8 cellular contexts compared by ENCODE assay signal in the genomic region with DNA sequence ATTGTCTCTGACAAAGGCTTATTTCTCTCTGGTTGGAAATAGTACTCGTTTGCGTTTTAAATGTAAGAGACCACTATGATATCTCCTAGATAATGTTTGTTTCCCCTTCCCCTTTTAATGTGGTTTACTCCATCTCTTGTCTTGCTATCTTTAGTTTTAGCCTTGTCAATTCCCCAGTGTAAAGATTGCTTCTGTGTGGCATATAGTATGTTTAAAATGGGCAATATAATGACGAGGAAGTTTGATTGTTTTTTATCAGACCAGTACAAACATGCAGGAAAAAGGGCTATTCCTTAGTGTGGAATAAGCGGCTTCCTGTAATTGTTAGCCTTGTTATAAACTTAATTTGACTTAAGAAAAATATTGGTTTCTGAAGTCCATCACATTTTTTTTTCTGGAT. TPM values are rescaled to one million over a fixed set of nuclear protein-coding genes. Genes with fewer than 3 reads are reported as not detected.
DNase-seq lines count a peak whose midpoint lies in the region; ATAC-seq and TF ChIP-seq lines count a peak whose summit lies in the region.

No MANE protein-coding gene starts in this region.

- H3K4me1 Mint-ChIP-seq in T-helper 2 cell treated with Interferon-gamma antibody and Interleukin-4, amounts not matched to agents 5 μg/mL and 100 μg/mL, for 36 hours (ENCODE audit: low read depth), result peaks cover 35% of the 10 kb centered on the region
- H3K4me1 Mint-ChIP-seq in activated naive CD8-positive, alpha-beta T cell treated with anti-CD3 and anti-CD28 coated beads, Interleukin-2, amount 10 ng/mL, durations not matched to agents 7 days and 5 days, result peaks cover 36% of the 10 kb centered on the region

- no peak for ATAC-seq in activated naive CD8-positive, alpha-beta T cell treated with anti-CD3 and anti-CD28 coated beads, Interleukin-2, amount 10 ng/mL, durations not matched to agents 7 days and 5 days (ENCODE audit: low read depth)
- no peak for ATAC-seq in GM19455 (IDR thresholded peaks at IDR 0.05; ENCODE audit: unreplicated experiment)
- no peak for ATAC-seq in HG03520 (IDR thresholded peaks at IDR 0.05; ENCODE audit: unreplicated experiment)
- ATAC-seq in GM21515 (IDR thresholded peaks at IDR 0.05; ENCODE audit: unreplicated experiment), result no peak

- no peak for DNase-seq in T-helper 2 cell treated with Interferon-gamma antibody and Interleukin-4, amounts not matched to agents 5 μg/mL and 100 μg/mL, for 36 hours (ENCODE audit: low spot score)
- DNase-seq in T-helper 2 cell (no peak), kidney epithelial cell (ENCODE audit: low read depth) (no peak)
- no peak for DNase-seq in activated naive CD8-positive, alpha-beta T cell treated with anti-CD3 and anti-CD28 coated beads, Interleukin-2, amount 10 ng/mL, durations not matched to agents 7 days and 5 days

- H3K4me3 Mint-ChIP-seq in T-helper 2 cell treated with Interferon-gamma antibody and Interleukin-4, amounts not matched to agents 5 μg/mL and 100 μg/mL, for 36 hours, result peak overlapping the region; percentile 92
- peak overlapping the region; percentile 61 for H3K4me3 Mint-ChIP-seq in activated naive CD8-positive, alpha-beta T cell treated with anti-CD3 and anti-CD28 coated beads, Interleukin-2, amount 10 ng/mL, durations not matched to agents 7 days and 5 days

- no peaks in the 10 kb centered on the region for H3K9me3 Mint-ChIP-seq in T-helper 2 cell treated with Interferon-gamma antibody and Interleukin-4, amounts not matched to agents 5 μg/mL and 100 μg/mL, for 36 hours
- H3K9me3 Mint-ChIP-seq in activated naive CD8-positive, alpha-beta T cell treated with anti-CD3 and anti-CD28 coated beads, Interleukin-2, amount 10 ng/mL, durations not matched to agents 7 days and 5 days, result no peaks in the 10 kb centered on the region

- H3K36me3 Mint-ChIP-seq in T-helper 2 cell treated with Interferon-gamma antibody and Interleukin-4, amounts not matched to agents 5 μg/mL and 100 μg/mL, for 36 hours (ENCODE audit: low read depth), result peaks cover 1% of the 10 kb centered on the region
- no peaks in the 10 kb centered on the region for H3K36me3 Mint-ChIP-seq in activated naive CD8-positive, alpha-beta T cell treated with anti-CD3 and anti-CD28 coated beads, Interleukin-2, amount 10 ng/mL, durations not matched to agents 7 days and 5 days

- peak overlapping the region; percentile 99 for H3K27ac ChIP-seq in temporal lobe (ENCODE audit: low read depth, low read length)

- H3K27ac Mint-ChIP-seq in T-helper 2 cell treated with Interferon-gamma antibody and Interleukin-4, amounts not matched to agents 5 μg/mL and 100 μg/mL, for 36 hours, result no peak overlapping the region
- peak overlapping the region; percentile 73 for H3K27ac Mint-ChIP-seq in activated naive CD8-positive, alpha-beta T cell treated with anti-CD3 and anti-CD28 coated beads, Interleukin-2, amount 10 ng/mL, durations not matched to agents 7 days and 5 days

- H3K36me3 ChIP-seq in kidney epithelial cell (ENCODE audit: control insufficient read depth, insufficient read depth, low read length), result no peaks in the 10 kb centered on the region

- H3K27me3 ChIP-seq in kidney epithelial cell (ENCODE audit: control insufficient read depth, insufficient read depth, low read length), result no peaks in the 10 kb centered on the region

- TF ChIP-seq CTCF in kidney epithelial cell (IDR thresholded peaks at IDR 0.05; ENCODE audit: insufficient read depth, low read length, poor library complexity, severe bottlenecking), result no peak

- POLR2A ChIA-PET in activated naive CD8-positive, alpha-beta T cell treated with anti-CD3 and anti-CD28 coated beads, Interleukin-2, amount 10 ng/mL, durations not matched to agents 7 days and 5 days (lab: Charles Lee), result no interaction called here

- H3K4me3 ChIP-seq in kidney epithelial cell (ENCODE audit: low read depth, low read length), result peak overlapping the region; percentile 37

- no peaks in the 10 kb centered on the region for H3K27me3 Mint-ChIP-seq in T-helper 2 cell treated with Interferon-gamma antibody and Interleukin-4, amounts not matched to agents 5 μg/mL and 100 μg/mL, for 36 hours (ENCODE audit: low read depth)
- H3K27me3 Mint-ChIP-seq in activated naive CD8-positive, alpha-beta T cell treated with anti-CD3 and anti-CD28 coated beads, Interleukin-2, amount 10 ng/mL, durations not matched to agents 7 days and 5 days, result peaks cover 6% of the 10 kb centered on the region

RNA-seq across cellular contexts. Expression of gene QKI, which starts 3.1 kb away (rescaled TPM):
- 10 to 100 TPM; 70.9 TPM for total RNA-seq in activated naive CD8-positive, alpha-beta T cell treated with anti-CD3 and anti-CD28 coated beads, Interleukin-2, amount 10 ng/mL, durations not matched to agents 7 days and 5 days
- total RNA-seq in kidney epithelial cell (173 and 189 TPM in 2 replicates), temporal lobe (198 TPM)
